Comparison of ENCODE assay signal across 9 cellular contexts in the genomic region with DNA sequence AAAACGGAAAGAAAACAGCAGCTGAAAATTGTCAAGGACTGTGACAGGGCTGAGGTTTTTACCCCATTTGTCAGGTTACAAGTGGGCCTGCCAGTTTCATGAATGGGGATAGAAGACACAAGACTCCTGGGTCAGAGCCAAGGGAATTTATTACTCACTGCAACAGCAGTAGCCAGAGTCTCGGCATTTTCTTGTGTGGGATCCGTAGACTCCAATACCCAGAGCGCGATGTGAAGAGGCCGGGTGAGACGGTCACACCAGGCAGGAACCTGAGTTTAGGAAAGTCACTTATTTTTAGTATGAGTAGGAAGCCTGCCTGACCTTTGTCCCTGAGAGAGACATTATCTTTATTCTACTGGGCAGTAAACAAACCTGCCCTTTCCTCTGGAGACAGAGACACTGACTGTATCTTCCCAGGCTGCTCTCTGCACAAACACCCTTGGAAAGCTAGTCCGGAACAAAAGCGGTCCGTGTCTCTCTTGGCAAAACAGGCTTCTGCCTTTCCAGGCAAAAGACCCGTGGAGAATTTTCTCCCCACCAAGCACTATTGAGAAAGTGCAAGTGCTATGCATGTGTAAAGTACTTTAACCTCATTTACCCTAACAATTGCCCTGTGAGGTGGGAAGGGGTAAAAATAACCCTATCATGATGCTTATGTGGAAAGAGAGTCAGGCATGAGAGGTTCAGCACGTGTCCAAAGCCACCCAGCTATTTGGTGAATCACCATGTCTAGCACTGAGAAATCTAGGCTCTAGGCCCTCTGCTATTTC. TPM values are rescaled to one million over a fixed set of nuclear protein-coding genes. Genes with fewer than 3 reads are reported as not detected.
DNase-seq lines count a peak whose midpoint lies in the region; ATAC-seq and TF ChIP-seq lines count a peak whose summit lies in the region.
"Had no signal": no experiment of that assay in that cellular context is flagged by ENCODE, and none has a peak within 500 bp of the region (broad histone marks: within the 10 kb centered on the region; RNA-seq: fewer than 3 reads in every experiment).

No MANE protein-coding gene starts in this region.

- H2AFZ ChIP-seq in GM23338 (0 out of 2 replicates have a peak overlapping the region, but pooled peaks have one; percentile 10), mammary epithelial cell (ENCODE audit: low read depth, low read length) (no peak overlapping the region)

- no peak overlapping the region for H3K4me3 Mint-ChIP-seq in GM23338
- H3K4me3 Mint-ChIP-seq: activated CD4-positive, alpha-beta memory T cell treated with anti-CD3 and anti-CD28 coated beads, Interleukin-2, amount 10 ng/mL, durations not matched to agents 7 days and 5 days had no signal

- H3K27ac ChIP-seq in GM23338 (ENCODE audit: low read depth) (no peak overlapping the region), mammary epithelial cell (ENCODE audit: insufficient read depth, low read depth, low read length) (no peak overlapping the region), stomach (peak overlapping the region in 4 of 5 donors; percentile 21 to 75 (median 54))

- TF ChIP-seq EP300 in stomach (IDR thresholded peaks at IDR 0.05), result no peak

- peaks cover 1% of the 10 kb centered on the region for H3K27me3 Mint-ChIP-seq in GM23338 (ENCODE audit: insufficient read depth, low read depth, poor library complexity)

- H3K4me1 ChIP-seq in GM23338 (ENCODE audit: insufficient read depth), result no peaks in the 10 kb centered on the region
- H3K4me1 ChIP-seq in mammary epithelial cell (ENCODE audit: insufficient read depth, low read length), result no peaks in the 10 kb centered on the region
- H3K4me1 ChIP-seq in stomach, result peaks cover 0 to 31% (median 15%) of the 10 kb centered on the region in 4 donors

- H3K36me3 Mint-ChIP-seq in GM23338 (ENCODE audit: low read depth), result no peaks in the 10 kb centered on the region

- H3K4me1 Mint-ChIP-seq in GM23338, result peaks cover 2% of the 10 kb centered on the region; the same call in 1 of the 3 replicates

- TF ChIP-seq POLR2A in stomach (IDR thresholded peaks at IDR 0.05), result no peak

- H3K4me3 ChIP-seq in GM23338 (no peak overlapping the region), mammary epithelial cell (replicated peaks in 1 of 3; ENCODE audit: insufficient read depth in 1 of 3, low read depth in 2 of 3, low read length in 3 of 3) (no peak overlapping the region), stomach (no peak overlapping the region)

- H3K79me2 ChIP-seq in GM23338 (replicated peaks; ENCODE audit: insufficient read depth), result no peaks in the 10 kb centered on the region
- no peaks in the 10 kb centered on the region for H3K79me2 ChIP-seq in mammary epithelial cell (ENCODE audit: insufficient read depth, low read length)

- CTCF ChIA-PET in mammary epithelial cell (lab: Charles Lee; ENCODE audit: low non-redundant PET), result interaction anchor here (0.7 kb wide), 1 partner anchor 11 kb away, joined by 3 read pairs; no protein-coding TSS in a partner anchor

- intact Hi-C loops in mammary epithelial cell (cut with micrococcal nuclease) (loop anchor here (5.0 to 10.0 kb wide), 3 partner anchors 464 to 624 kb away; no protein-coding TSS in a partner anchor), left colon (cut with DNase I, micrococcal nuclease) (no loop called here), stomach (cut with DNase I; ENCODE audit: low total_unique reads) (no loop called here)

- DNase-seq in GM23338 (ENCODE audit: low spot score), result no peak
- peak; percentile 32 for DNase-seq in mammary epithelial cell
- DNase-seq in left colon, result peak in 1 of 2 donors; percentile 53
- DNase-seq in stomach, result no peak
- DNase-seq in stimulated activated CD4-positive, alpha-beta T cell treated with anti-CD3 and anti-CD28 coated beads, Interleukin-2, amount 100 ng/mL, for 48 hours, result no peak
- DNase-seq: activated CD4-positive, alpha-beta memory T cell treated with anti-CD3 and anti-CD28 coated beads, Interleukin-2, amount 10 ng/mL, durations not matched to agents 7 days and 5 days had no signal

- no TSS peak for BruUV-seq in mammary epithelial cell (replicated peaks; lab: Mats Ljungman, UMichigan)

- no peaks in the 10 kb centered on the region for H3K27me3 ChIP-seq in GM23338 (ENCODE audit: insufficient read depth)
- no peaks in the 10 kb centered on the region for H3K27me3 ChIP-seq in mammary epithelial cell (ENCODE audit: insufficient read depth, low read length)
- peaks cover 0 to 7% (median 0%) of the 10 kb centered on the region in 3 donors for H3K27me3 ChIP-seq in stomach

- WGBS in mammary epithelial cell (ENCODE audit: low coverage, missing lambda C conversion rate), result 86% methylated on average over 12 of the region's 12 CpGs
- WGBS in stomach, 5 donors, result 57 to 81% (median 77%) methylated on average over 12 of the region's 12 CpGs

- H3K4me2 ChIP-seq in GM23338 (no peak overlapping the region), mammary epithelial cell (ENCODE audit: insufficient read depth, low read depth, low read length) (no peak overlapping the region)

- H3K36me3 ChIP-seq in GM23338 (ENCODE audit: insufficient read depth), result no peaks in the 10 kb centered on the region
- no peaks in the 10 kb centered on the region for H3K36me3 ChIP-seq in mammary epithelial cell (ENCODE audit: insufficient read depth, low read length)
- H3K36me3 ChIP-seq in stomach, result no peaks in the 10 kb centered on the region

- H3K9me2 ChIP-seq in GM23338 (ENCODE audit: insufficient read depth), result no peaks in the 10 kb centered on the region

- H3F3A ChIP-seq in GM23338 (replicated peaks; ENCODE audit: low read depth), result no peaks in the 10 kb centered on the region

- in situ Hi-C loops in mammary epithelial cell (cut with MboI; ENCODE audit: low sequenced_read_pairs in 2 of 2), result loop anchor here (5.0 to 25.0 kb wide), 2 partner anchors 74 to 236 kb away; no protein-coding TSS in a partner anchor

- no peak for ATAC-seq in GM23338
- peak; percentile 53 for ATAC-seq in left colon
- ATAC-seq in HG02870 (IDR thresholded peaks at IDR 0.05; ENCODE audit: unreplicated experiment), result no peak
- no peak for ATAC-seq in HG03025 (IDR thresholded peaks at IDR 0.05; ENCODE audit: low FRiP score, unreplicated experiment)
- no peak for ATAC-seq in HG03354 (IDR thresholded peaks at IDR 0.05; ENCODE audit: poor library complexity, severe bottlenecking, unreplicated experiment)

- H3K9me3 Mint-ChIP-seq in GM23338, result no peaks in the 10 kb centered on the region
- H3K9me3 Mint-ChIP-seq: activated CD4-positive, alpha-beta memory T cell treated with anti-CD3 and anti-CD28 coated beads, Interleukin-2, amount 10 ng/mL, durations not matched to agents 7 days and 5 days had no signal

- no peaks in the 10 kb centered on the region for H4K20me1 ChIP-seq in GM23338 (replicated peaks; ENCODE audit: insufficient read depth)
- H4K20me1 ChIP-seq in mammary epithelial cell (ENCODE audit: insufficient read depth, low read length), result no peaks in the 10 kb centered on the region

- H3K9me3 ChIP-seq in mammary epithelial cell (replicated peaks; ENCODE audit: insufficient read depth, low read length), result no peaks in the 10 kb centered on the region
- H3K9me3 ChIP-seq in stomach, result no peaks in the 10 kb centered on the region

- H3K9ac ChIP-seq in mammary epithelial cell (ENCODE audit: insufficient read depth, low read length), result no peak overlapping the region

- H3K27ac Mint-ChIP-seq in GM23338, result no peak overlapping the region
- H3K27ac Mint-ChIP-seq: activated CD4-positive, alpha-beta memory T cell treated with anti-CD3 and anti-CD28 coated beads, Interleukin-2, amount 10 ng/mL, durations not matched to agents 7 days and 5 days had no signal

- dilution Hi-C loops in mammary epithelial cell (cut with HindIII; ENCODE audit: low sequenced_read_pairs), result no loop called here

- no peak for TF ChIP-seq CTCF in GM23338 (conservative IDR thresholded peaks at IDR 0.05; ENCODE audit: low read depth in 2 of 2)
- no peak for TF ChIP-seq CTCF in mammary epithelial cell (conservative IDR thresholded peaks at IDR 0.05 in 1 of 2, IDR thresholded peaks at IDR 0.05 in 1 of 2; ENCODE audit: extremely low read depth in 1 of 2, insufficient read depth in 1 of 2, low read depth in 1 of 2, low read length in 2 of 2)
- no peak for TF ChIP-seq CTCF in stomach (IDR thresholded peaks at IDR 0.05)

TF ChIP-seq in GM23338, 12 proteins besides CTCF, POLR2A, EP300 and RAD21 (continues in another document):
- TF ChIP-seq EZH2phosphoT487 (IDR thresholded peaks at IDR 0.05; ENCODE audit: unreplicated experiment), result no peak
- no peak for TF ChIP-seq JUNB (IDR thresholded peaks at IDR 0.05; ENCODE audit: unreplicated experiment)
- TF ChIP-seq POLR2AphosphoS5 (IDR thresholded peaks at IDR 0.05; ENCODE audit: low read depth), result no peak
- TF ChIP-seq STAT1 (IDR thresholded peaks at IDR 0.05; ENCODE audit: unreplicated experiment), result no peak
- no peak for TF ChIP-seq ZNF331 (CRISPR knock-in tag; IDR thresholded peaks at IDR 0.05; ENCODE audit: low read depth)
- no peak for TF ChIP-seq CREB1 (CRISPR knock-in tag; IDR thresholded peaks at IDR 0.05; ENCODE audit: low read depth)
- TF ChIP-seq ZNF114 (CRISPR knock-in tag; IDR thresholded peaks at IDR 0.05), result no peak

RNA-seq across cellular contexts. Expression of a gene that starts 58.4 kb away (rescaled TPM):
- 2.1 and 2.3 TPM in 2 replicates for total RNA-seq in GM23338 (2014; rRNA removed; shearing (Covaris generic))
- polyA plus RNA-seq in GM23338 (2016; fragmentation: Nextera tagmentation; extraction: Ambion mirVana) (0.78 TPM in 2 replicates), mammary epithelial cell (0.11 TPM), stomach (1 to 10 TPM; 1.6 to 2.2 (median 1.7) TPM)
- total RNA-seq in mammary epithelial cell (under 1 TPM; 0.17 to 0.21 TPM), left colon (10 to 100 TPM in 1 of 2 donors, 1 to 10 TPM in 1; 1.8 to 24.7 TPM), stomach (10 to 100 TPM in 4 of 5 donors, 1 to 10 TPM in 1; 3.5 to 30.3 (median 20.2) TPM)
- polyA minus RNA-seq in mammary epithelial cell, result 17.6 TPM

Comparison
In these comparisons a context has a peak if more than half of its experiments do, and no peak if none do; other contexts are left out.
1. H3K27ac ChIP-seq: peak in stomach (4 of 5); none in GM23338 (single experiment) and mammary epithelial cell (single experiment).